In the genomic region with DNA sequence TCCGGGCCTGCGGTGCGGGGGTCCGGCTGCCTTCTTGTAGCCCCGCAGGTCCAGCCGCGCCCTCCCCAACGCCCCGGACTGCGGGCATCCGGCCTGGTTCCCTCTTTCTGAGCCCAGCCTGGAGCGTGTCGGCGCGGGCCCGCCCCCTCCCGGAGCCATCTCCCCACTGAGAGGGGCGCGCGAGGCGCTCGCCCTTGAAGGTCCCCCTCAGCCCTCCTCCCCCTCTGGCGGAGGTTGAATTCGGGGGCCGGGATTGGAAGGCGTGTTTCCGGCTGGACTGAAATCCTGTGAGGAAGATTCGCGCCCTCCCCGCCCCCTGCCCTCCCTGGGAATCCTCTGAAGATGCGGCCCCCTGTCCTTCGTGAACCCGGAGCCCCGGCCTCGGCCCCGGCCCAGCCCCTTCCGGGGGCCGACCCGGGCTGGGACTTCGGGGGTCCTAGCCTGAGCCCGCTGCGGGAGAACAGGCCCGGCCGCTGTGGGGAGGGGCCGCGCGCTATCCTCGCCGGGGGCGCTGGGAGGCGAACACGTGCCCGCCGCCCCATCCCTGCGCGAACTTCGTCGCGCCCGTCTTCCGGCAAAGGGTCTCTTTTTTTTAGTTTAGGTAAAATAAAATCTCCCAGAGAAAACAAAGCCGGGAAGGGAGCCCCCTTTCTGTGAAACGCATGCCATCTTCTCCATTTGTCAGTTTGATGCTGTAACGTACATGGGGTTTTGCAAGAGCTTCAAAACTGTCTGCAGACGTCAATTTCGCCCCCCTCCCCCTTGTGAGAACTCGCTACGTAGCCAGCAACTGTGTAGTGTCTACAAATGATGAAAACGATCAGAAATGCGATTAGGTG, we compare ENCODE assay signal across 8 cellular contexts. TPM values are rescaled to one million over a fixed set of nuclear protein-coding genes. Genes with fewer than 3 reads are reported as not detected.
DNase-seq lines count a peak whose midpoint lies in the region; ATAC-seq, FAIRE-seq and TF ChIP-seq lines count a peak whose summit lies in the region.

No MANE protein-coding gene starts in this region.

- no peaks in the 10 kb centered on the region for H3K27me3 ChIP-seq in CD4-positive, alpha-beta memory T cell (ENCODE audit: insufficient read depth, low read length)
- no peaks in the 10 kb centered on the region for H3K27me3 ChIP-seq in fibroblast of lung (ENCODE audit: control insufficient read depth, insufficient read depth, low read length)
- H3K27me3 ChIP-seq in naive thymus-derived CD4-positive, alpha-beta T cell (ENCODE audit: control insufficient read depth in 2 of 2, insufficient read depth in 2 of 2, low read length in 2 of 2), result no peaks in the 10 kb centered on the region

- no peaks in the 10 kb centered on the region for H3K9me3 ChIP-seq in CD4-positive, alpha-beta memory T cell (ENCODE audit: control insufficient read depth in 1 of 2, low read length in 2 of 2)
- H3K9me3 ChIP-seq in fibroblast of lung (ENCODE audit: control insufficient read depth, insufficient read depth, low read depth, low read length), result no peaks in the 10 kb centered on the region
- H3K9me3 ChIP-seq in naive thymus-derived CD4-positive, alpha-beta T cell (ENCODE audit: control insufficient read depth in 2 of 3, low read length in 3 of 3), result no peaks in the 10 kb centered on the region

- H3K9me3 Mint-ChIP-seq in CD4-positive, alpha-beta memory T cell, result peaks cover 0 to 3% (median 0%) of the 10 kb centered on the region in 8 donors
- peaks cover 0 to 7% (median 0%) of the 10 kb centered on the region in 11 donors for H3K9me3 Mint-ChIP-seq in naive thymus-derived CD4-positive, alpha-beta T cell

- peak overlapping the region; percentile 91 to 97 (median 94) for H3K4me3 Mint-ChIP-seq in CD4-positive, alpha-beta memory T cell
- H3K4me3 Mint-ChIP-seq in naive thymus-derived CD4-positive, alpha-beta T cell, result peak overlapping the region; percentile 79 to 97 (median 96)

- no peak for TF ChIP-seq CTCF in GM20000 (IDR thresholded peaks at IDR 0.05; ENCODE audit: extremely low read depth, missing control alignments)
- TF ChIP-seq CTCF in fibroblast of lung (conservative IDR thresholded peaks at IDR 0.05 in 1 of 2, IDR thresholded peaks at IDR 0.05 in 1 of 2; ENCODE audit: low read depth in 1 of 2, low read length in 2 of 2), result peak; percentile 26 to 27

- peaks cover 78% of the 10 kb centered on the region for H3K4me1 ChIP-seq in CD4-positive, alpha-beta memory T cell (ENCODE audit: insufficient read depth, low read length)
- peaks cover 5% of the 10 kb centered on the region for H3K4me1 ChIP-seq in fibroblast of lung (ENCODE audit: control insufficient read depth, extremely low read depth, insufficient read depth, low read length)
- H3K4me1 ChIP-seq in naive thymus-derived CD4-positive, alpha-beta T cell (ENCODE audit: control insufficient read depth in 2 of 2, insufficient read depth in 2 of 2, low read length in 2 of 2), result peaks cover 45 to 70% of the 10 kb centered on the region in 2 donors

- H3K4me1 Mint-ChIP-seq in CD4-positive, alpha-beta memory T cell, result peaks cover 41 to 82% (median 59%) of the 10 kb centered on the region in 4 donors
- H3K4me1 Mint-ChIP-seq in naive thymus-derived CD4-positive, alpha-beta T cell, result peaks cover 37 to 74% (median 65%) of the 10 kb centered on the region in 7 donors

- peak; percentile 86 to 98 (median 90) for DNase-seq in CD4-positive, alpha-beta memory T cell
- DNase-seq in GM20000 (ENCODE audit: low spot score) (peak; percentile 59), HUDEP-2 (lab: John Stamatoyannopoulos, UW; ENCODE audit: unreplicated experiment in 76 of 76) (peak in 73 of 76 experiments; percentile 12 to 79 (median 61)), RCC 7860 (ENCODE audit: low spot score) (peak; percentile 30), activated T-helper 1 cell treated with Interleukin-2 at 50 U/mL for 16 hours (ENCODE audit: low read depth) (peak; percentile 61), fibroblast of lung (ENCODE audit: low read depth in 2 of 2) (peak; percentile 81 to 93)
- peak; percentile 59 to 99 (median 94) for DNase-seq in naive thymus-derived CD4-positive, alpha-beta T cell
- peak; percentile 79 for DNase-seq in stimulated activated naive CD8-positive, alpha-beta T cell treated with anti-CD3 and anti-CD28 coated beads, Interleukin-15, Interleukin-2, amounts not matched to agents 100 U/mL and 50 U/mL, for 24 hours

- peak overlapping the region; percentile 91 to 99 (median 98) for H3K27ac Mint-ChIP-seq in CD4-positive, alpha-beta memory T cell
- peak overlapping the region; percentile 95 to 100 (median 99) for H3K27ac Mint-ChIP-seq in naive thymus-derived CD4-positive, alpha-beta T cell

- H3K27me3 Mint-ChIP-seq in CD4-positive, alpha-beta memory T cell, result no peaks in the 10 kb centered on the region
- H3K27me3 Mint-ChIP-seq in naive thymus-derived CD4-positive, alpha-beta T cell, result peaks cover 0 to 2% (median 0%) of the 10 kb centered on the region in 5 donors

- peak overlapping the region; percentile 67 to 95 for H3K4me3 ChIP-seq in CD4-positive, alpha-beta memory T cell (ENCODE audit: low read length in 2 of 2)
- peak overlapping the region; percentile 69 to 91 (median 86) for H3K4me3 ChIP-seq in fibroblast of lung (replicated peaks in 1 of 4; ENCODE audit: control extremely low read depth in 1 of 4, insufficient read depth in 1 of 4, low read depth in 3 of 4, low read length in 4 of 4)
- H3K4me3 ChIP-seq in naive thymus-derived CD4-positive, alpha-beta T cell (ENCODE audit: low read length), result peak overlapping the region; percentile 78

- peaks cover 5 to 38% of the 10 kb centered on the region in 2 donors for H3K36me3 Mint-ChIP-seq in CD4-positive, alpha-beta memory T cell
- peaks cover 4 to 24% (median 6%) of the 10 kb centered on the region in 5 donors for H3K36me3 Mint-ChIP-seq in naive thymus-derived CD4-positive, alpha-beta T cell

- H4K20me1 ChIP-seq in fibroblast of lung (ENCODE audit: control insufficient read depth, extremely low read depth, insufficient read depth, low read length), result no peaks in the 10 kb centered on the region

- peaks cover 9% of the 10 kb centered on the region for H3K79me2 ChIP-seq in fibroblast of lung (ENCODE audit: control insufficient read depth, insufficient read depth, low read length)

- H3K9ac ChIP-seq in fibroblast of lung (ENCODE audit: insufficient read depth, low read length), result peak overlapping the region; percentile 86

- H3K27ac ChIP-seq in CD4-positive, alpha-beta memory T cell (ENCODE audit: low read depth, low read length), result peak overlapping the region; percentile 98
- H3K27ac ChIP-seq in fibroblast of lung (ENCODE audit: insufficient read depth, low read length), result peak overlapping the region; percentile 75
- peak overlapping the region; percentile 100 for H3K27ac ChIP-seq in naive thymus-derived CD4-positive, alpha-beta T cell (ENCODE audit: low read depth, low read length)

- peak overlapping the region; percentile 97 for H3K4me2 ChIP-seq in fibroblast of lung (ENCODE audit: extremely low read depth, insufficient read depth, low read length)

- no peak for FAIRE-seq in RCC 7860 (lab: Jason Lieb, UNC)

- ATAC-seq in naive thymus-derived CD4-positive, alpha-beta T cell, result peak; percentile 83
- peak; percentile 84 for ATAC-seq in stimulated activated naive CD8-positive, alpha-beta T cell treated with anti-CD3 and anti-CD28 coated beads, Interleukin-15, Interleukin-2, amounts not matched to agents 100 U/mL and 50 U/mL, for 24 hours

- POLR2A ChIA-PET in CD4-positive, alpha-beta memory T cell (lab: Charles Lee; ENCODE audit: partially characterized antibody), result interaction anchor here (0.7 to 4.1 kb wide), 35 partner anchors 8 to 200 kb away, joined by 3 to 214 read pairs (median 4); partner anchors contain the start of genes BBIP1 and SHOC2
- POLR2A ChIA-PET in naive thymus-derived CD4-positive, alpha-beta T cell (lab: Charles Lee), result interaction anchor here (0.6 to 3.6 kb wide), 23 partner anchors 8 to 200 kb away, joined by 3 to 76 read pairs (median 4); partner anchors contain the start of genes BBIP1 and SHOC2

- intact Hi-C loops in CD4-positive, alpha-beta memory T cell (cut with micrococcal nuclease), result loop anchor here (1.0 to 2.0 kb wide), 7 partner anchors 8 to 126 kb away; partner anchors contain the start of genes BBIP1 and SHOC2
- intact Hi-C loops in naive thymus-derived CD4-positive, alpha-beta T cell (cut with micrococcal nuclease), result loop anchor here (1.0 to 5.0 kb wide), 16 partner anchors 8 to 664 kb away; partner anchors contain the start of genes BBIP1 (in 1 of the 2), DUSP5 (in 1 of the 2), SHOC2 (in 1 of the 2) and SMC3 (in 1 of the 2)

- CTCF ChIA-PET in CD4-positive, alpha-beta memory T cell (lab: Charles Lee; ENCODE audit: partially characterized antibody), result interaction anchor here (0.9 to 2.9 kb wide), 14 partner anchors 8 to 127 kb away, joined by 3 to 29 read pairs (median 5); no protein-coding TSS in a partner anchor
- CTCF ChIA-PET in naive thymus-derived CD4-positive, alpha-beta T cell (lab: Charles Lee), result interaction anchor here (0.9 to 1.9 kb wide), 10 partner anchors 8 to 126 kb away, joined by 3 to 6 read pairs (median 4); no protein-coding TSS in a partner anchor

- peak overlapping the region; percentile 41 for H2AFZ ChIP-seq in fibroblast of lung (ENCODE audit: low read length)

- H3K36me3 ChIP-seq in CD4-positive, alpha-beta memory T cell (ENCODE audit: insufficient read depth, low read length), result no peaks in the 10 kb centered on the region
- no peaks in the 10 kb centered on the region for H3K36me3 ChIP-seq in fibroblast of lung (ENCODE audit: control insufficient read depth, insufficient read depth, low read length)
- peaks cover 0 to 8% (median 0%) of the 10 kb centered on the region in 3 experiments for H3K36me3 ChIP-seq in naive thymus-derived CD4-positive, alpha-beta T cell (ENCODE audit: control insufficient read depth in 2 of 3, insufficient read depth in 3 of 3, low read length in 3 of 3)

RNA-seq across cellular contexts. Expression of gene PDCD4, which starts 0.6 kb away (rescaled TPM):
- 100 to 1,000 TPM; 358 to 376 TPM for total RNA-seq in CD4-positive, alpha-beta memory T cell
- 100 to 1,000 TPM; 329 to 494 TPM for polyA plus RNA-seq in CD4-positive, alpha-beta memory T cell
- total RNA-seq in fibroblast of lung, result 61.4 and 83.7 TPM in 2 replicates
- 48.5 and 54.6 TPM in 2 replicates for polyA plus RNA-seq in fibroblast of lung
- 56.6 and 59.0 TPM in 2 replicates for polyA plus RNA-seq in fibroblast of lung (2012)
- 3.8 and 6.1 TPM in 2 replicates for polyA minus RNA-seq in fibroblast of lung (ENCODE audit: low replicate concordance)
- total RNA-seq in naive thymus-derived CD4-positive, alpha-beta T cell, result 100 to 1,000 TPM in 4 of 5 experiments, 10 to 100 TPM in 1; 93.7 to 283 (median 223) TPM
- 100 to 1,000 TPM; 253 to 295 TPM for polyA plus RNA-seq in naive thymus-derived CD4-positive, alpha-beta T cell

RNA-seq across cellular contexts. Expression of gene BBIP1, which starts 46.6 kb away (rescaled TPM):
- total RNA-seq in CD4-positive, alpha-beta memory T cell, result 10 to 100 TPM; 42.9 to 46.8 TPM
- 10 to 100 TPM; 24.4 to 28.5 TPM for polyA plus RNA-seq in CD4-positive, alpha-beta memory T cell
- total RNA-seq in fibroblast of lung, result 21.6 and 31.7 TPM in 2 replicates
- polyA plus RNA-seq in fibroblast of lung, result 27.6 and 30.1 TPM in 2 replicates
- 27.9 and 40.0 TPM in 2 replicates for polyA plus RNA-seq in fibroblast of lung (2012)
- 0.47 and 4.3 TPM in 2 replicates for polyA minus RNA-seq in fibroblast of lung (ENCODE audit: low replicate concordance)
- total RNA-seq in naive thymus-derived CD4-positive, alpha-beta T cell, result 10 to 100 TPM; 22.2 to 64.2 (median 44.6) TPM
- 10 to 100 TPM; 31.5 to 32.5 TPM for polyA plus RNA-seq in naive thymus-derived CD4-positive, alpha-beta T cell

RNA-seq across cellular contexts. Expression of gene SHOC2, which starts 47.0 kb away (rescaled TPM):
- 10 to 100 TPM; 67.9 to 69.4 TPM for total RNA-seq in CD4-positive, alpha-beta memory T cell
- 10 to 100 TPM; 49.8 to 61.3 TPM for polyA plus RNA-seq in CD4-positive, alpha-beta memory T cell
- total RNA-seq in fibroblast of lung, result 62.1 and 83.6 TPM in 2 replicates
- 35.9 and 45.3 TPM in 2 replicates for polyA plus RNA-seq in fibroblast of lung
- polyA plus RNA-seq in fibroblast of lung (2012), result 30.3 and 38.2 TPM in 2 replicates
- 9.2 and 10.2 TPM in 2 replicates for polyA minus RNA-seq in fibroblast of lung (ENCODE audit: low replicate concordance)
- total RNA-seq in naive thymus-derived CD4-positive, alpha-beta T cell, result 10 to 100 TPM; 48.2 to 71.7 (median 60.6) TPM
- polyA plus RNA-seq in naive thymus-derived CD4-positive, alpha-beta T cell, result 10 to 100 TPM; 51.6 to 60.2 TPM

Comparison
In these comparisons a context has a peak if more than half of its experiments do, and no peak if none do; other contexts are left out.
1. Peak in every context shown above with its lines: DNase-seq, ATAC-seq, H3K4me3 ChIP-seq and H3K27ac ChIP-seq.
2. DNase-seq: peak in every context shown above with its lines; median percentile 94 in naive thymus-derived CD4-positive, alpha-beta T cell; 90 in CD4-positive, alpha-beta memory T cell; 87 in fibroblast of lung; 79 in stimulated activated naive CD8-positive, alpha-beta T cell treated with anti-CD3 and anti-CD28 coated beads, Interleukin-15, Interleukin-2, amounts not matched to agents 100 U/mL and 50 U/mL, for 24 hours; 61 in HUDEP-2; 61 in activated T-helper 1 cell treated with Interleukin-2 at 50 U/mL for 16 hours; 59 in GM20000; 30 in RCC 7860.